Comparison of ENCODE assay signal across 24 cellular contexts in genomic region chr1:78351551-78352216, GRCh38.
"Had no signal": no experiment of that assay in that cellular context is flagged by ENCODE, and none has a peak within 500 bp of the region (broad histone marks: within the 10 kb centered on the region; RNA-seq: fewer than 3 reads in every experiment).

No MANE protein-coding gene starts in this region.

- H3K4me3 Mint-ChIP-seq: memory B cell; naive thymus-derived CD4-positive, alpha-beta T cell; natural killer cell treated with Interleukin-12 subunit alpha and Interleukin-12 subunit beta and Interleukin-15 and Interleukin-18, amount 100 ng/mL, for 72 hours; stimulated activated naive B cell treated with anti-CD40 and anti-IgM and Interleukin-4, amounts not matched to agents 10 μg/mL and 1 μg/mL and 100 μg/mL, for 72 hours had no signal

- H3K27me3 ChIP-seq: ovary, right atrium auricular region, right lobe of liver, stomach, testis, thyroid gland, transverse colon, upper lobe of left lung had no signal

- ATAC-seq: left cardiac atrium; left lobe of liver; mucosa of descending colon; naive thymus-derived CD4-positive, alpha-beta T cell; natural killer cell treated with Interleukin-12 subunit alpha and Interleukin-12 subunit beta and Interleukin-15 and Interleukin-18, amount 100 ng/mL, for 72 hours; right lobe of liver; stimulated activated naive B cell treated with anti-CD40 and anti-IgM and Interleukin-4, amounts not matched to agents 10 μg/mL and 1 μg/mL and 100 μg/mL, for 72 hours; stimulated activated naive CD8-positive, alpha-beta T cell treated with anti-CD3 and anti-CD28 coated beads, Interleukin-15, Interleukin-2, amounts not matched to agents 100 U/mL and 50 U/mL, for 24 hours had no signal

- H3K36me3 ChIP-seq: ovary, right atrium auricular region, right lobe of liver, stomach, thyroid gland, transverse colon, upper lobe of left lung had no signal

- H3K27me3 Mint-ChIP-seq: natural killer cell treated with Interleukin-12 subunit alpha and Interleukin-12 subunit beta and Interleukin-15 and Interleukin-18, amount 100 ng/mL, for 72 hours; progenitor cell of endocrine pancreas; stimulated activated naive B cell treated with anti-CD40 and anti-IgM and Interleukin-4, amounts not matched to agents 10 μg/mL and 1 μg/mL and 100 μg/mL, for 72 hours had no signal

- H3K9me3 Mint-ChIP-seq: stimulated activated naive B cell treated with anti-CD40 and anti-IgM and Interleukin-4, amounts not matched to agents 10 μg/mL and 1 μg/mL and 100 μg/mL, for 72 hours had no signal

- H3K36me3 Mint-ChIP-seq: memory B cell; naive thymus-derived CD4-positive, alpha-beta T cell; natural killer cell treated with Interleukin-12 subunit alpha and Interleukin-12 subunit beta and Interleukin-15 and Interleukin-18, amount 100 ng/mL, for 72 hours; stimulated activated naive B cell treated with anti-CD40 and anti-IgM and Interleukin-4, amounts not matched to agents 10 μg/mL and 1 μg/mL and 100 μg/mL, for 72 hours had no signal

- DNase-seq: hippocampal formation; kidney glomerular epithelial cell; left cardiac atrium; midbrain; mucosa of descending colon; naive thymus-derived CD4-positive, alpha-beta T cell; ovary; right lobe of liver; stimulated activated CD4-positive, alpha-beta T cell treated with anti-CD3 and anti-CD28 coated beads, Interleukin-15, amount 100 ng/mL, for 24 hours; stimulated activated CD4-positive, alpha-beta T cell treated with anti-CD3 and anti-CD28 coated beads, Interleukin-2, amount 100 ng/mL, for 24 hours; stimulated activated CD4-positive, alpha-beta T cell treated with anti-CD3 and anti-CD28 coated beads, Interleukin-4, amount 100 ng/mL, for 1 hour; stimulated activated naive B cell treated with anti-CD40 and anti-IgM and Interleukin-4, amounts not matched to agents 10 μg/mL and 1 μg/mL and 100 μg/mL, for 72 hours; stimulated activated naive CD8-positive, alpha-beta T cell treated with anti-CD3 and anti-CD28 coated beads, Interleukin-15, Interleukin-2, amounts not matched to agents 100 U/mL and 50 U/mL, for 24 hours; stomach; testis; thyroid gland; transverse colon; upper lobe of left lung had no signal

- H3K27ac Mint-ChIP-seq: memory B cell; naive thymus-derived CD4-positive, alpha-beta T cell; natural killer cell treated with Interleukin-12 subunit alpha and Interleukin-12 subunit beta and Interleukin-15 and Interleukin-18, amount 100 ng/mL, for 72 hours; progenitor cell of endocrine pancreas; stimulated activated naive B cell treated with anti-CD40 and anti-IgM and Interleukin-4, amounts not matched to agents 10 μg/mL and 1 μg/mL and 100 μg/mL, for 72 hours had no signal

- H3K4me1 ChIP-seq: right atrium auricular region, right lobe of liver, testis, transverse colon had no signal

- H3K4me1 Mint-ChIP-seq: memory B cell; naive thymus-derived CD4-positive, alpha-beta T cell; stimulated activated naive B cell treated with anti-CD40 and anti-IgM and Interleukin-4, amounts not matched to agents 10 μg/mL and 1 μg/mL and 100 μg/mL, for 72 hours had no signal

- H3K27ac ChIP-seq: ovary, right atrium auricular region, right lobe of liver, stomach, testis, transverse colon, upper lobe of left lung had no signal

- H3K9me3 ChIP-seq: mucosa of descending colon, ovary, right atrium auricular region, right lobe of liver, stomach, testis, thyroid gland, transverse colon, upper lobe of left lung had no signal

- H3K4me3 ChIP-seq: mucosa of descending colon, ovary, right atrium auricular region, right lobe of liver, smooth muscle cell, stomach, testis, thyroid gland, transverse colon, upper lobe of left lung had no signal
